8 cellular contexts compared by ENCODE assay signal in the genomic region with DNA sequence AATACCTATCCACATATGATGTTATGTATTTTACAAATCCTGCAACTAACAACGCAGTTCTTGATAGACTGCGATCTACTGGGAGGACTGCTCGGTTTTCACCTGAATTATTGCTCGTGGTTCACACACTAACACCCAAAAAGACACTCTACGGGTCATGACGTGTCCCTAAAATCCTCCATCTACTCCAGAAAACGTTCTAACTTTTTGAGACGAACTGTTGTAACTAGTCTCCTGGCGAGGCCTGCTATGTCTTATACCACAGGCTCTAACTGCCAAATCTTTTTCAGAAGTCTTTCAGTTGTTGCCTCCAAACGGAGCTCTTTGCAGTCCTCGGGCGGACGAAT.
DNase-seq lines count a peak whose midpoint lies in the region; ATAC-seq and TF ChIP-seq lines count a peak whose summit lies in the region.

No MANE protein-coding gene starts in this region.

- H3K9me3 ChIP-seq in thoracic aorta, result no peaks in the 10 kb centered on the region

- POLR2A ChIA-PET in activated CD4-positive, alpha-beta T cell treated with anti-CD3 and anti-CD28 coated beads for 36 hours (lab: Charles Lee), result interaction anchor here (0.6 to 1.8 kb wide), 7 partner anchors 16 to 211 kb away, joined by 3 to 14 read pairs (median 3); partner anchors contain the start of gene TRIM13

- H3K27ac Mint-ChIP-seq in activated CD4-positive, alpha-beta T cell treated with anti-CD3 and anti-CD28 coated beads for 36 hours, result peak overlapping the region; percentile 89
- H3K27ac Mint-ChIP-seq in activated naive CD8-positive, alpha-beta T cell treated with anti-CD3 and anti-CD28 coated beads for 36 hours, result peak overlapping the region; percentile 89

- H3K9me3 Mint-ChIP-seq in activated CD4-positive, alpha-beta T cell treated with anti-CD3 and anti-CD28 coated beads for 36 hours (ENCODE audit: low read depth), result peaks cover 2% of the 10 kb centered on the region
- H3K9me3 Mint-ChIP-seq in activated naive CD8-positive, alpha-beta T cell treated with anti-CD3 and anti-CD28 coated beads for 36 hours, result peaks cover 2% of the 10 kb centered on the region

- H3K36me3 Mint-ChIP-seq in activated CD4-positive, alpha-beta T cell treated with anti-CD3 and anti-CD28 coated beads for 36 hours (ENCODE audit: low read depth), result peaks cover 6% of the 10 kb centered on the region
- peaks cover 13% of the 10 kb centered on the region for H3K36me3 Mint-ChIP-seq in activated naive CD8-positive, alpha-beta T cell treated with anti-CD3 and anti-CD28 coated beads for 36 hours

- ATAC-seq in activated CD4-positive, alpha-beta T cell treated with anti-CD3 and anti-CD28 coated beads for 36 hours, result peak; percentile 1
- no peak for ATAC-seq in thoracic aorta (ENCODE audit: insufficient number of reproducible peaks, low FRiP score, low read depth)

- H3K4me3 Mint-ChIP-seq in activated CD4-positive, alpha-beta T cell treated with anti-CD3 and anti-CD28 coated beads for 36 hours, result peak overlapping the region; percentile 72
- H3K4me3 Mint-ChIP-seq in activated naive CD8-positive, alpha-beta T cell treated with anti-CD3 and anti-CD28 coated beads for 36 hours, result peak overlapping the region; percentile 82

- peak overlapping the region; percentile 98 to 99 for H3K27ac ChIP-seq in thoracic aorta

- H3K4me1 ChIP-seq in thoracic aorta (ENCODE audit: control insufficient read depth in 1 of 2, low read depth in 2 of 2), result peaks cover 14 to 40% of the 10 kb centered on the region in 2 donors

- H3K4me3 ChIP-seq in kidney epithelial cell (ENCODE audit: low read depth, low read length) (peak overlapping the region; percentile 67), thoracic aorta (peak overlapping the region; percentile 93)

- peaks cover 16% of the 10 kb centered on the region for H3K27me3 ChIP-seq in kidney epithelial cell (ENCODE audit: control insufficient read depth, insufficient read depth, low read length)
- no peaks in the 10 kb centered on the region for H3K27me3 ChIP-seq in thoracic aorta (replicated peaks; ENCODE audit: insufficient read depth)

- no peak for DNase-seq in activated CD4-positive, alpha-beta T cell treated with anti-CD3 and anti-CD28 coated beads for 36 hours
- no peak for DNase-seq in activated CD4-positive, alpha-beta T cell treated with anti-CD3 and anti-CD28 coated beads, Interleukin-2, amount 50 U/mL, for 4 hours
- DNase-seq in activated naive CD8-positive, alpha-beta T cell treated with anti-CD3 and anti-CD28 coated beads for 36 hours, result no peak
- no peak for DNase-seq in kidney epithelial cell (ENCODE audit: low read depth)
- DNase-seq in thoracic aorta (ENCODE audit: low spot score), result no peak
- no peak for DNase-seq in GM19238 (ENCODE audit: insufficient read length, low spot score)
- no peak for DNase-seq in cortex of kidney (lab: John Stamatoyannopoulos, UW)
- DNase-seq in activated CD4-positive, alpha-beta T cell treated with anti-CD3 and anti-CD28 coated beads for 4 hours, result no peak

- H3K27me3 Mint-ChIP-seq in activated CD4-positive, alpha-beta T cell treated with anti-CD3 and anti-CD28 coated beads for 36 hours, result peaks cover 8% of the 10 kb centered on the region
- peaks cover 27% of the 10 kb centered on the region for H3K27me3 Mint-ChIP-seq in activated naive CD8-positive, alpha-beta T cell treated with anti-CD3 and anti-CD28 coated beads for 36 hours

- CTCF ChIA-PET in activated CD4-positive, alpha-beta T cell treated with anti-CD3 and anti-CD28 coated beads for 36 hours (lab: Charles Lee), result interaction anchor here (0.7 to 2.3 kb wide), 4 partner anchors 36 to 655 kb away, joined by 3 to 8 read pairs (median 4); partner anchors contain the start of gene TRIM13

- no peaks in the 10 kb centered on the region for H3K36me3 ChIP-seq in kidney epithelial cell (ENCODE audit: control insufficient read depth, insufficient read depth, low read length)
- H3K36me3 ChIP-seq in thoracic aorta, result no peaks in the 10 kb centered on the region

- intact Hi-C loops in activated CD4-positive, alpha-beta T cell treated with anti-CD3 and anti-CD28 coated beads for 36 hours (cut with DNase I, micrococcal nuclease), result no loop called here

- peaks cover 44% of the 10 kb centered on the region for H3K4me1 Mint-ChIP-seq in activated CD4-positive, alpha-beta T cell treated with anti-CD3 and anti-CD28 coated beads for 36 hours
- peaks cover 38% of the 10 kb centered on the region for H3K4me1 Mint-ChIP-seq in activated naive CD8-positive, alpha-beta T cell treated with anti-CD3 and anti-CD28 coated beads for 36 hours

- no peak for TF ChIP-seq CTCF in kidney epithelial cell (IDR thresholded peaks at IDR 0.05; ENCODE audit: insufficient read depth, low read length, poor library complexity, severe bottlenecking)
- no peak for TF ChIP-seq CTCF in thoracic aorta (IDR thresholded peaks at IDR 0.05)
